Comparison of ENCODE assay signal across 23 cellular contexts in genomic region chr5:126648471-126648870, GRCh38.
"Had no signal": no experiment of that assay in that cellular context is flagged by ENCODE, and none has a peak within 500 bp of the region (broad histone marks: within the 10 kb centered on the region; RNA-seq: fewer than 3 reads in every experiment).

No MANE protein-coding gene starts in this region.

- H3K27ac Mint-ChIP-seq: activated CD8-positive, alpha-beta T cell treated with anti-CD3 and anti-CD28 coated beads for 36 hours; activated naive CD8-positive, alpha-beta T cell treated with anti-CD3 and anti-CD28 coated beads, Interleukin-2, amount 10 ng/mL, durations not matched to agents 7 days and 5 days; activated T-cell treated with anti-CD3 and anti-CD28 coated beads, Interleukin-2, amount 50 U/mL, for 72 hours had no signal

- H3K4me1 Mint-ChIP-seq: activated naive CD8-positive, alpha-beta T cell treated with anti-CD3 and anti-CD28 coated beads, Interleukin-2, amount 10 ng/mL, durations not matched to agents 7 days and 5 days had no signal

- H3K9ac ChIP-seq: KMS-11, SK-N-SH had no signal

- H3K4me1 ChIP-seq: SJCRH30 had no signal

- H3K36me3 ChIP-seq: adrenal gland, SJCRH30 had no signal

- H3K4me3 ChIP-seq: adrenal gland, SJCRH30 had no signal

- DNase-seq: activated CD4-positive, alpha-beta T cell treated with anti-CD3 and anti-CD28 coated beads for 4 hours; activated CD8-positive, alpha-beta memory T cell treated with anti-CD3 and anti-CD28 coated beads, Interleukin-2, amount 50 U/mL, for 4 hours; activated CD8-positive, alpha-beta T cell treated with anti-CD3 and anti-CD28 coated beads for 36 hours; activated naive CD4-positive, alpha-beta T cell treated with anti-CD3 and anti-CD28 coated beads, Interleukin-2, amount 50 U/mL, for 16 hours; activated naive CD8-positive, alpha-beta T cell treated with anti-CD3 and anti-CD28 coated beads, Interleukin-2, amount 10 ng/mL, durations not matched to agents 7 days and 5 days; activated T-cell treated with anti-CD3 and anti-CD28 coated beads, Interleukin-2, amount 50 U/mL, for 72 hours; adrenal gland; anterior cingulate cortex; NCI-H1092; NCI-H1417 treated with DMSO at 0.1 percent for 48 hours; NCI-H1694; NCI-H510A; NCI-H526 treated with DMSO at 0.1 percent for 48 hours; NK-92 treated with Interleukin-12 subunit alpha and Interleukin-12 subunit beta, amount 100 ng/mL, for 24 hours; OCI-M1; Right ventricle myocardium superior; SJCRH30; SK-N-SH; T-helper 1 cell had no signal

- H3K4me2 ChIP-seq: KMS-11, SK-N-SH had no signal

- H3K4me3 Mint-ChIP-seq: activated CD8-positive, alpha-beta T cell treated with anti-CD3 and anti-CD28 coated beads for 36 hours; activated naive CD8-positive, alpha-beta T cell treated with anti-CD3 and anti-CD28 coated beads, Interleukin-2, amount 10 ng/mL, durations not matched to agents 7 days and 5 days; activated T-cell treated with anti-CD3 and anti-CD28 coated beads, Interleukin-2, amount 50 U/mL, for 72 hours had no signal

- ATAC-seq: activated CD4-positive, CD25-positive, alpha-beta regulatory T cell treated with anti-CD3 and anti-CD28 coated beads, Interleukin-2, amount 50 U/mL, for 24 hours; activated CD8-positive, alpha-beta T cell treated with anti-CD3 and anti-CD28 coated beads for 36 hours; activated T-cell treated with anti-CD3 and anti-CD28 coated beads, Interleukin-2, amount 50 U/mL, for 72 hours; Panc1 had no signal

- H3K27me3 ChIP-seq: adrenal gland had no signal

- H3K27ac ChIP-seq: adrenal gland, KMS-11, RWPE1, SJCRH30 had no signal
